In genomic region chr20:44800398-44801046, GRCh38 we compare ENCODE assay signal across 14 cellular contexts. TPM values are rescaled to one million over a fixed set of nuclear protein-coding genes. Genes with fewer than 3 reads are reported as not detected.
DNase-seq lines count a peak whose midpoint lies in the region; ATAC-seq and TF ChIP-seq lines count a peak whose summit lies in the region.
"Had no signal": no experiment of that assay in that cellular context is flagged by ENCODE, and none has a peak within 500 bp of the region (broad histone marks: within the 10 kb centered on the region; RNA-seq: fewer than 3 reads in every experiment).

No MANE protein-coding gene starts in this region.

- H3K36me3 Mint-ChIP-seq in Caco-2 (ENCODE audit: insufficient read depth, unreplicated experiment), result no peaks in the 10 kb centered on the region
- H3K36me3 Mint-ChIP-seq in GM23338 (ENCODE audit: low read depth), result no peaks in the 10 kb centered on the region
- H3K36me3 Mint-ChIP-seq: mesothelial cell of epicardium had no signal

- H3K9me3 ChIP-seq in Caco-2 (peaks cover 2% of the 10 kb centered on the region; the same call in 1 of the 2 replicates), RWPE2 (ENCODE audit: severe bottlenecking) (no peaks in the 10 kb centered on the region)

- no peaks in the 10 kb centered on the region for H3K9me2 ChIP-seq in GM23338 (ENCODE audit: insufficient read depth)

- H3F3A ChIP-seq in GM23338 (replicated peaks; ENCODE audit: low read depth), result no peaks in the 10 kb centered on the region

- H3K9me3 Mint-ChIP-seq in Caco-2 (ENCODE audit: unreplicated experiment) (no peaks in the 10 kb centered on the region), GM23338 (no peaks in the 10 kb centered on the region)
- H3K9me3 Mint-ChIP-seq: mesothelial cell of epicardium had no signal

- H3K4me3 ChIP-seq in Caco-2 (ENCODE audit: low read depth, low read length) (no peak overlapping the region), GM23338 (no peak overlapping the region), RWPE2 (ENCODE audit: severe bottlenecking) (no peak overlapping the region), fibroblast of the aortic adventitia (ENCODE audit: low read depth, low read length) (no peak overlapping the region)

- H3K27me3 Mint-ChIP-seq in Caco-2 (ENCODE audit: insufficient read depth, unreplicated experiment), result peaks cover 4% of the 10 kb centered on the region
- H3K27me3 Mint-ChIP-seq in GM23338 (ENCODE audit: insufficient read depth, low read depth, poor library complexity), result peaks cover 3% of the 10 kb centered on the region

- no peak overlapping the region for H3K4me2 ChIP-seq in GM23338

- peak overlapping the region; percentile 46; the same call in 1 of the 2 replicates for H3K27ac ChIP-seq in GM23338 (ENCODE audit: low read depth)
- H3K27ac ChIP-seq in RWPE2 (ENCODE audit: poor library complexity, severe bottlenecking), result no peak overlapping the region

- TF ChIP-seq CTCF in Caco-2 (IDR thresholded peaks at IDR 0.05; ENCODE audit: insufficient read depth in 1 of 2, low read depth in 1 of 2, low read length in 1 of 2, severe bottlenecking in 1 of 2, unreplicated experiment in 1 of 2) (peak; percentile 59 to 62), GM23338 (conservative IDR thresholded peaks at IDR 0.05; ENCODE audit: low read depth in 2 of 2) (peak; percentile 71 to 85), RWPE2 (IDR thresholded peaks at IDR 0.05; ENCODE audit: poor library complexity, severe bottlenecking) (peak; percentile 45), fibroblast of the aortic adventitia (IDR thresholded peaks at IDR 0.05; ENCODE audit: insufficient read depth, low read length) (peak; percentile 19)

- POLR2A ChIA-PET in Caco-2 (lab: Charles Lee), result no interaction called here

- H3K36me3 ChIP-seq in Caco-2 (ENCODE audit: control insufficient read depth, insufficient read depth, low read length), result no peaks in the 10 kb centered on the region
- H3K36me3 ChIP-seq in GM23338 (ENCODE audit: insufficient read depth), result no peaks in the 10 kb centered on the region
- no peaks in the 10 kb centered on the region for H3K36me3 ChIP-seq in RWPE2 (ENCODE audit: low read depth)

- ATAC-seq in GM23338 (peak; percentile 74), RWPE2 (ENCODE audit: low read depth) (no peak), HG03571 (IDR thresholded peaks at IDR 0.05; ENCODE audit: unreplicated experiment) (no peak)
- ATAC-seq in activated CD4-positive, CD25-positive, alpha-beta regulatory T cell treated with anti-CD3 and anti-CD28 coated beads, Interleukin-2, amount 50 U/mL, for 24 hours, result no peak

- CTCF ChIA-PET in Caco-2 (lab: Charles Lee), result interaction anchor here (0.5 to 2.1 kb wide), 7 partner anchors 15 to 117 kb away, joined by 3 to 7 read pairs (median 5); partner anchors contain the start of gene YWHAB

- peaks cover 11% of the 10 kb centered on the region for H4K20me1 ChIP-seq in GM23338 (replicated peaks; ENCODE audit: insufficient read depth)

- no peak overlapping the region for H3K4me3 Mint-ChIP-seq in Caco-2 (ENCODE audit: unreplicated experiment)
- no peak overlapping the region for H3K4me3 Mint-ChIP-seq in GM23338
- H3K4me3 Mint-ChIP-seq: mesothelial cell of epicardium had no signal

- H3K4me1 Mint-ChIP-seq in Caco-2 (ENCODE audit: low read depth, unreplicated experiment) (no peaks in the 10 kb centered on the region), GM23338 (peaks cover 25% of the 10 kb centered on the region)
- H3K4me1 Mint-ChIP-seq: mesothelial cell of epicardium had no signal

- no peak overlapping the region for H3K27ac Mint-ChIP-seq in Caco-2 (ENCODE audit: unreplicated experiment)
- peak overlapping the region; percentile 27; the same call in 1 of the 2 replicates for H3K27ac Mint-ChIP-seq in GM23338
- H3K27ac Mint-ChIP-seq: mesothelial cell of epicardium had no signal

- H2AFZ ChIP-seq in GM23338, result no peak overlapping the region

- H3K4me1 ChIP-seq in Caco-2 (no peaks in the 10 kb centered on the region), GM23338 (ENCODE audit: insufficient read depth) (peaks cover 15% of the 10 kb centered on the region), RWPE2 (ENCODE audit: insufficient read depth, poor library complexity, severe bottlenecking) (no peaks in the 10 kb centered on the region)

- intact Hi-C loops in Caco-2 (cut with micrococcal nuclease; ENCODE audit: unreplicated experiment), result loop anchor here (1.0 to 5.0 kb wide), 3 partner anchors 54 to 113 kb away; no protein-coding TSS in a partner anchor

- H3K27me3 ChIP-seq in Caco-2 (replicated peaks; ENCODE audit: control insufficient read depth, insufficient read depth, low read length) (no peaks in the 10 kb centered on the region), GM23338 (ENCODE audit: insufficient read depth) (no peaks in the 10 kb centered on the region), RWPE2 (ENCODE audit: insufficient read depth, poor library complexity, severe bottlenecking) (no peaks in the 10 kb centered on the region)

- no TSS peak for BruUV-seq in Caco-2 (replicated peaks; lab: Mats Ljungman, UMichigan)

- peak in 1 of 2 experiments; percentile 35 for DNase-seq in Caco-2
- DNase-seq in GM23338 (ENCODE audit: low spot score), result peak; percentile 68
- DNase-seq in RWPE2 (ENCODE audit: low spot score), result no peak
- no peak for DNase-seq in fibroblast of the aortic adventitia (ENCODE audit: low read depth)
- DNase-seq in NOMO-1 treated with dmso at 0.1 percent for 144 hours (lab: John Stamatoyannopoulos, UW; ENCODE audit: unreplicated experiment), result no peak
- DNase-seq in stimulated activated CD4-positive, alpha-beta T cell treated with anti-CD3 and anti-CD28 coated beads, Interleukin-4, amount 100 ng/mL, for 4 hours, result no peak
- DNase-seq: effector CD8-positive, alpha-beta T cell; NCI-H146; NK-92 treated with Interleukin-12 subunit alpha and Interleukin-12 subunit beta, amount 100 ng/mL, for 24 hours had no signal

- H3K79me2 ChIP-seq in GM23338 (replicated peaks; ENCODE audit: insufficient read depth), result peaks cover 28% of the 10 kb centered on the region

TF ChIP-seq in GM23338, 12 proteins besides CTCF, POLR2A, EP300 and RAD21 (continues in another document):
- TF ChIP-seq EZH2phosphoT487 (IDR thresholded peaks at IDR 0.05; ENCODE audit: unreplicated experiment), result no peak
- TF ChIP-seq ZNF331 (CRISPR knock-in tag; IDR thresholded peaks at IDR 0.05; ENCODE audit: low read depth), result no peak
- TF ChIP-seq JUNB (IDR thresholded peaks at IDR 0.05; ENCODE audit: unreplicated experiment), result no peak
- no peak for TF ChIP-seq CREB1 (CRISPR knock-in tag; IDR thresholded peaks at IDR 0.05; ENCODE audit: low read depth)
- TF ChIP-seq EZH2 (IDR thresholded peaks at IDR 0.05; ENCODE audit: low read depth, unreplicated experiment), result no peak
- no peak for TF ChIP-seq POLR2AphosphoS5 (IDR thresholded peaks at IDR 0.05; ENCODE audit: low read depth)

RNA-seq across cellular contexts. Expression of gene RIMS4, which starts 9.8 kb away (rescaled TPM):
- 7.8 and 9.0 TPM in 2 replicates for total RNA-seq in Caco-2 (2022)
- total RNA-seq in GM23338 (2014; rRNA removed; shearing (Covaris generic)), result 34.5 and 39.7 TPM in 2 replicates
- 2.9 and 3.5 TPM in 2 replicates for polyA plus RNA-seq in GM23338 (2016; fragmentation: Nextera tagmentation; extraction: Ambion mirVana)
- 0.27 and 0.41 TPM in 2 replicates for total RNA-seq in fibroblast of the aortic adventitia (ENCODE audit: low replicate concordance)
- total RNA-seq: pulmonary artery endothelial cell; T-helper 2 cell treated with Interferon-gamma antibody and Interleukin-4, amounts not matched to agents 100 ng/mL and 5 ng/mL, for 36 hours had no signal

RNA-seq across cellular contexts. Expression of gene KCNK15, which starts 54.9 kb away (rescaled TPM):
- total RNA-seq in Caco-2 (2022) (2.9 and 3.4 TPM in 2 replicates), fibroblast of the aortic adventitia (ENCODE audit: low replicate concordance) (4.2 and 8.5 TPM in 2 replicates)
- total RNA-seq in GM23338 (2014; rRNA removed; shearing (Covaris generic)), result 0.19 and 0.63 TPM in 2 replicates
- polyA plus RNA-seq in GM23338 (2016; fragmentation: Nextera tagmentation; extraction: Ambion mirVana), result 3.3 and 4.3 TPM in 2 replicates
- total RNA-seq: pulmonary artery endothelial cell; T-helper 2 cell treated with Interferon-gamma antibody and Interleukin-4, amounts not matched to agents 100 ng/mL and 5 ng/mL, for 36 hours had no signal

Comparison
In these comparisons a context has a peak if more than half of its experiments do, and no peak if none do; other contexts are left out.
1. CTCF ChIP-seq: peak in every context shown above with its lines; median percentile 78 in GM23338; 60 in Caco-2; 45 in RWPE2; 19 in fibroblast of the aortic adventitia.